ENCODE assay signal across 19 cellular contexts in genomic region chr3:106447902-106448301, GRCh38.
"Had no signal": no experiment of that assay in that cellular context is flagged by ENCODE, and none has a peak within 500 bp of the region (broad histone marks: within the 10 kb centered on the region; RNA-seq: fewer than 3 reads in every experiment).

No MANE protein-coding gene starts in this region.

- H3K4me1 ChIP-seq: sigmoid colon had no signal

- H3K9me3 ChIP-seq: esophagus muscularis mucosa, right atrium auricular region, sigmoid colon had no signal

- FAIRE-seq: frontal cortex, islet of Langerhans, urothelium cell line had no signal

- H3K36me3 ChIP-seq: esophagus muscularis mucosa, heart right ventricle, right atrium auricular region, sigmoid colon had no signal

- H3K9me3 Mint-ChIP-seq: neural crest cell had no signal

- DNase-seq: cortex of kidney; dorsolateral prefrontal cortex; effector CD8-positive, alpha-beta T cell; heart right ventricle; hypothalamus; kidney glomerular epithelial cell; mesendoderm; naive thymus-derived CD4-positive, alpha-beta T cell; sigmoid colon; stimulated activated CD4-positive, alpha-beta T cell treated with anti-CD3 and anti-CD28 coated beads, Interleukin-12 subunit alpha, Interleukin-12 subunit beta, amount 100 ng/mL, for 4 hours; stimulated activated naive CD4-positive, alpha-beta T cell treated with Interleukin-2 at 50 U/mL for 16 hours had no signal

- H3K27me3 ChIP-seq: dorsolateral prefrontal cortex, esophagus muscularis mucosa, heart right ventricle, right atrium auricular region, sigmoid colon had no signal

- H3K4me3 Mint-ChIP-seq: naive thymus-derived CD4-positive, alpha-beta T cell; neural crest cell had no signal

- H3K4me3 ChIP-seq: dorsolateral prefrontal cortex, esophagus muscularis mucosa, heart right ventricle, right atrium auricular region, sigmoid colon, skin epidermis had no signal

- H3K4me1 Mint-ChIP-seq: naive thymus-derived CD4-positive, alpha-beta T cell had no signal

- H3K27me3 Mint-ChIP-seq: naive thymus-derived CD4-positive, alpha-beta T cell had no signal

- H3K27ac Mint-ChIP-seq: naive thymus-derived CD4-positive, alpha-beta T cell had no signal

- ATAC-seq: heart right ventricle; naive thymus-derived CD4-positive, alpha-beta T cell had no signal

- H3K27ac ChIP-seq: dorsolateral prefrontal cortex, epithelial cell of prostate, heart right ventricle, right atrium auricular region, sigmoid colon had no signal
